In genomic region chr21:44510508-44511218, GRCh38 we compare ENCODE assay signal across 8 cellular contexts. TPM values are rescaled to one million over a fixed set of nuclear protein-coding genes. Genes with fewer than 3 reads are reported as not detected.
DNase-seq lines count a peak whose midpoint lies in the region; ATAC-seq lines count a peak whose summit lies in the region.

No MANE protein-coding gene starts in this region.

- H3K27ac ChIP-seq in iPS DF 6.9 (ENCODE audit: low read length), result no peak overlapping the region

- no CpG with 5 or more reads among the region's 36 CpGs for WGBS in iPS DF 6.9 (ENCODE audit: insufficient coverage, insufficient read length)

- no peaks in the 10 kb centered on the region; the same call in 1 of the 2 replicates for H3K4me1 ChIP-seq in iPS DF 6.9 (ENCODE audit: control insufficient read depth, insufficient read depth, low read length)

- DNase-seq in G401 (ENCODE audit: low spot score), result peak; percentile 20
- peak; percentile 64 for DNase-seq in NCI-H1048 (lab: John Stamatoyannopoulos, UW)
- DNase-seq in T-helper 22 cell (ENCODE audit: low read depth), result peak; percentile 55
- DNase-seq in amniotic stem cell (lab: John Stamatoyannopoulos, UW), result peak; percentile 8
- peak; percentile 41 for DNase-seq in iPS DF 6.9 (ENCODE audit: low read depth, low spot score)
- DNase-seq in stimulated activated CD4-positive, alpha-beta T cell treated with anti-CD3 and anti-CD28 coated beads, Interleukin-15, amount 100 ng/mL, for 24 hours, result peak; percentile 83

- ATAC-seq in GM19397 (IDR thresholded peaks at IDR 0.05; ENCODE audit: unreplicated experiment), result no peak
- ATAC-seq in HG02970 (IDR thresholded peaks at IDR 0.05; ENCODE audit: low FRiP score, unreplicated experiment), result no peak

- H3K9me3 ChIP-seq in iPS DF 6.9 (ENCODE audit: control insufficient read depth, insufficient read depth, low read length), result no peaks in the 10 kb centered on the region

- peak overlapping the region; percentile 9; the same call in 1 of the 2 replicates for H3K4me3 ChIP-seq in iPS DF 6.9 (ENCODE audit: low read length)

- H3K27me3 ChIP-seq in iPS DF 6.9 (ENCODE audit: control insufficient read depth, insufficient read depth, low read length), result no peaks in the 10 kb centered on the region

- in situ Hi-C loops in G401 (cut with HindIII; ENCODE audit: low sequenced_read_pairs), result no loop called here

- no peaks in the 10 kb centered on the region; the same call in 1 of the 2 replicates for H3K36me3 ChIP-seq in iPS DF 6.9 (ENCODE audit: control insufficient read depth, insufficient read depth, low read length)

RNA-seq across cellular contexts. Expression of gene KRTAP10-1, which starts 29.3 kb away (rescaled TPM):
- not detected in 2 replicates for total RNA-seq in G401 (2014; rRNA removed; shearing (Covaris generic))

RNA-seq across cellular contexts. Expression of gene KRTAP10-2, which starts 40.6 kb away (rescaled TPM):
- not detected in 2 replicates for total RNA-seq in G401 (2014; rRNA removed; shearing (Covaris generic))

RNA-seq across cellular contexts. Expression of gene KRTAP10-3, which starts 47.9 kb away (rescaled TPM):
- total RNA-seq in G401 (2014; rRNA removed; shearing (Covaris generic)), result not detected in 2 replicates

RNA-seq across cellular contexts. Expression of gene LRRC3, which starts 55.4 kb away (rescaled TPM):
- total RNA-seq in G401 (2014; rRNA removed; shearing (Covaris generic)), result 0.55 and 2.3 TPM in 2 replicates

Comparison
In these comparisons a context has a peak if more than half of its experiments do, and no peak if none do; other contexts are left out.
1. DNase-seq: peak in every context shown above with its lines; median percentile 83 in stimulated activated CD4-positive, alpha-beta T cell treated with anti-CD3 and anti-CD28 coated beads, Interleukin-15, amount 100 ng/mL, for 24 hours; 64 in NCI-H1048; 55 in T-helper 22 cell; 41 in iPS DF 6.9; 20 in G401; 8 in amniotic stem cell.